Comparison of ENCODE assay signal across 1 cellular context in genomic region chr2:9611549-9611912, GRCh38.
TF ChIP-seq lines count a peak whose summit lies in the region.

No MANE protein-coding gene starts in this region.

TF ChIP-seq in H1, 55 proteins besides CTCF, POLR2A, EP300 and RAD21:
- TF ChIP-seq TEAD4 (IDR thresholded peaks at IDR 0.05; ENCODE audit: low read depth, low read length), result peak; percentile 70; the same call in 1 of the 2 replicates
